Comparison of ENCODE assay signal across 9 cellular contexts in genomic region chr19:802888-803561, GRCh38. TPM values are rescaled to one million over a fixed set of nuclear protein-coding genes. Genes with fewer than 3 reads are reported as not detected.
DNase-seq lines count a peak whose midpoint lies in the region; ATAC-seq, FAIRE-seq and TF ChIP-seq lines count a peak whose summit lies in the region.
"Had no signal": no experiment of that assay in that cellular context is flagged by ENCODE, and none has a peak within 500 bp of the region (broad histone marks: within the 10 kb centered on the region; RNA-seq: fewer than 3 reads in every experiment).

No MANE protein-coding gene starts in this region.

- H3K36me3 ChIP-seq in GM23338 (ENCODE audit: insufficient read depth) = peaks cover 32% of the 10 kb centered on the region
- peaks cover 27% of the 10 kb centered on the region for H3K36me3 ChIP-seq in mammary epithelial cell (ENCODE audit: insufficient read depth, low read length)

- no peak for DNase-seq in A549 (ENCODE audit: low read depth in 1 of 2, low spot score in 1 of 2)
- peak; percentile 12 for DNase-seq in GM23338 (ENCODE audit: low spot score)
- DNase-seq in mammary epithelial cell = no peak
- DNase-seq in NCI-H2171 (lab: John Stamatoyannopoulos, UW) = no peak
- DNase-seq in NCI-H2107 (lab: John Stamatoyannopoulos, UW) = no peak
- no peak for DNase-seq in H54 (ENCODE audit: insufficient read length, low spot score)
- DNase-seq in effector CD8-positive, alpha-beta T cell (lab: John Stamatoyannopoulos, UW) = no peak
- DNase-seq: activated B cell treated with CpG ODN at 0.5 μM for 24 hours had no signal

- in situ Hi-C loops in mammary epithelial cell (cut with MboI; ENCODE audit: low sequenced_read_pairs in 2 of 2) = no loop called here

- no peaks in the 10 kb centered on the region for H3K9me2 ChIP-seq in GM23338 (ENCODE audit: insufficient read depth)

- no peak overlapping the region for H3K27ac ChIP-seq in A549
- peak overlapping the region; percentile 76; the same call in 1 of the 2 replicates for H3K27ac ChIP-seq in GM23338 (ENCODE audit: low read depth)
- H3K27ac ChIP-seq in mammary epithelial cell (ENCODE audit: insufficient read depth, low read depth, low read length) = no peak overlapping the region

- TF ChIP-seq POLR2A in A549 (IDR thresholded peaks at IDR 0.05; ENCODE audit: low read length) (no peak), H54 (IDR thresholded peaks at IDR 0.05; ENCODE audit: low read depth, low read length) (no peak)

- H3K9me3 Mint-ChIP-seq in GM23338 (no peaks in the 10 kb centered on the region), nephron (no peaks in the 10 kb centered on the region)
- H3K9me3 Mint-ChIP-seq: activated B cell treated with CpG ODN at 0.5 μM for 24 hours had no signal

- H3F3A ChIP-seq in GM23338 (replicated peaks; ENCODE audit: low read depth) = peaks cover 52% of the 10 kb centered on the region

- H3K4me1 ChIP-seq in A549 (peaks cover 42% of the 10 kb centered on the region), GM23338 (ENCODE audit: insufficient read depth) (peaks cover 30% of the 10 kb centered on the region), mammary epithelial cell (ENCODE audit: insufficient read depth, low read length) (peaks cover 34% of the 10 kb centered on the region)

- peak overlapping the region; percentile 37; the same call in 1 of the 2 replicates for H3K27ac Mint-ChIP-seq in GM23338
- peak overlapping the region; percentile 86 to 91 (median 88) for H3K27ac Mint-ChIP-seq in nephron
- H3K27ac Mint-ChIP-seq: activated B cell treated with CpG ODN at 0.5 μM for 24 hours had no signal

- CTCF ChIA-PET in A549 (lab: Yijun Ruan, JAX) = interaction anchor here (1.7 kb wide), 1 partner anchor 30 kb away, joined by 3 read pairs; no protein-coding TSS in a partner anchor
- CTCF ChIA-PET in mammary epithelial cell (lab: Charles Lee; ENCODE audit: low non-redundant PET) = no interaction called here

- no peak overlapping the region for H2AFZ ChIP-seq in GM23338
- H2AFZ ChIP-seq in mammary epithelial cell (ENCODE audit: low read depth, low read length) = no peak overlapping the region

- POLR2A ChIA-PET in A549 (lab: Yijun Ruan, JAX) = interaction anchor here (1.3 kb wide), 1 partner anchor 51 kb away, joined by 4 read pairs; no protein-coding TSS in a partner anchor

- BruUV-seq in mammary epithelial cell (replicated peaks; lab: Mats Ljungman, UMichigan) = no TSS peak

- TF ChIP-seq EP300 in A549 (IDR thresholded peaks at IDR 0.05) = no peak

- no peak for TF ChIP-seq RAD21 in A549 (conservative IDR thresholded peaks at IDR 0.05 in 1 of 2, IDR thresholded peaks at IDR 0.05 in 1 of 2)

- H3K27me3 ChIP-seq in GM23338 (ENCODE audit: insufficient read depth) (no peaks in the 10 kb centered on the region), mammary epithelial cell (ENCODE audit: insufficient read depth, low read length) (no peaks in the 10 kb centered on the region)

- H3K4me1 Mint-ChIP-seq in GM23338 (peaks cover 40% of the 10 kb centered on the region), nephron (peaks cover 54% of the 10 kb centered on the region)

- 93% methylated on average over 27 of the region's 33 CpGs for WGBS in A549 (ENCODE audit: missing lambda C conversion rate)
- WGBS in mammary epithelial cell (ENCODE audit: low coverage, missing lambda C conversion rate) = 78% methylated on average over 30 of the region's 33 CpGs

- FAIRE-seq in A549 (lab: Jason Lieb, UNC) (no peak), H54 (lab: Jason Lieb, UNC) (no peak)

- H3K79me2 ChIP-seq in GM23338 (replicated peaks; ENCODE audit: insufficient read depth) = peaks cover 98% of the 10 kb centered on the region
- H3K79me2 ChIP-seq in mammary epithelial cell (ENCODE audit: insufficient read depth, low read length) = peaks cover 100% of the 10 kb centered on the region

- H3K27me3 Mint-ChIP-seq in GM23338 (ENCODE audit: insufficient read depth, low read depth, poor library complexity) (peaks cover 38% of the 10 kb centered on the region), nephron (ENCODE audit: low read depth) (no peaks in the 10 kb centered on the region)
- H3K27me3 Mint-ChIP-seq: activated B cell treated with CpG ODN at 0.5 μM for 24 hours had no signal

- H3K4me2 ChIP-seq in A549 (peak overlapping the region; percentile 86; the same call in 2 of the 3 replicates), GM23338 (peak overlapping the region; percentile 55), mammary epithelial cell (ENCODE audit: insufficient read depth, low read depth, low read length) (peak overlapping the region; percentile 87)

- no peak for ATAC-seq in A549
- no peak for ATAC-seq in GM23338

- H3K36me3 Mint-ChIP-seq in GM23338 (ENCODE audit: low read depth) (peaks cover 86% of the 10 kb centered on the region), nephron (ENCODE audit: low read depth) (peaks cover 51% of the 10 kb centered on the region)

- no peak overlapping the region for H3K4me3 ChIP-seq in A549
- no peak overlapping the region; the same call in 1 of the 2 replicates for H3K4me3 ChIP-seq in GM23338
- H3K4me3 ChIP-seq in mammary epithelial cell (replicated peaks in 1 of 3; ENCODE audit: insufficient read depth in 1 of 3, low read depth in 2 of 3, low read length in 3 of 3) = no peak overlapping the region

- H4K20me1 ChIP-seq in GM23338 (replicated peaks; ENCODE audit: insufficient read depth) = peaks cover 74% of the 10 kb centered on the region
- H4K20me1 ChIP-seq in mammary epithelial cell (ENCODE audit: insufficient read depth, low read length) = peaks cover 68% of the 10 kb centered on the region

- no peak overlapping the region for H3K9ac ChIP-seq in mammary epithelial cell (ENCODE audit: insufficient read depth, low read length)

- intact Hi-C loops in mammary epithelial cell (cut with micrococcal nuclease) = no loop called here

- peak overlapping the region; percentile 49 for H3K4me3 Mint-ChIP-seq in GM23338
- H3K4me3 Mint-ChIP-seq in nephron = peak overlapping the region; percentile 72 to 82 (median 78)
- H3K4me3 Mint-ChIP-seq: activated B cell treated with CpG ODN at 0.5 μM for 24 hours had no signal

- no peaks in the 10 kb centered on the region for H3K9me3 ChIP-seq in A549
- no peaks in the 10 kb centered on the region for H3K9me3 ChIP-seq in mammary epithelial cell (replicated peaks; ENCODE audit: insufficient read depth, low read length)

- dilution Hi-C loops in mammary epithelial cell (cut with HindIII; ENCODE audit: low sequenced_read_pairs) = no loop called here

- TF ChIP-seq CTCF in A549 (IDR thresholded peaks at IDR 0.05) = no peak
- TF ChIP-seq CTCF in GM23338 (conservative IDR thresholded peaks at IDR 0.05; ENCODE audit: low read depth in 2 of 2) = no peak
- TF ChIP-seq CTCF in mammary epithelial cell (conservative IDR thresholded peaks at IDR 0.05 in 1 of 2, IDR thresholded peaks at IDR 0.05 in 1 of 2; ENCODE audit: extremely low read depth in 1 of 2, insufficient read depth in 1 of 2, low read depth in 1 of 2, low read length in 2 of 2) = no peak
- no peak for TF ChIP-seq CTCF in nephron (IDR thresholded peaks at IDR 0.05; ENCODE audit: unreplicated experiment in 3 of 3)

RNA-seq across cellular contexts. Expression of gene PTBP1, which starts 5.8 kb away (rescaled TPM):
- 144 and 207 TPM in 2 replicates for polyA plus RNA-seq in A549 (2011; rRNA removed)
- 326 and 379 TPM in 2 replicates for polyA plus RNA-seq in A549 (2012; cell fraction: cytosol; rRNA removed)
- polyA plus RNA-seq in A549 (2012; cell fraction: nucleus; rRNA removed) = 472 and 807 TPM in 2 replicates
- polyA plus RNA-seq in A549 (2017; fragmentation: RNase III; extraction: RNeasy Plus Mini Kit Qiagen cat#74134 plus additional on column Dnase treatment) = 264 to 299 TPM (median 285 TPM) in 3 replicates
- 224 and 254 TPM in 2 replicates for polyA minus RNA-seq in A549 (2011; rRNA and poly(A)+ RNA removed)
- total RNA-seq in GM23338 (2014; rRNA removed; shearing (Covaris generic)) = 539 and 552 TPM in 2 replicates
- 632 and 705 TPM in 2 replicates for polyA plus RNA-seq in GM23338 (2016; fragmentation: Nextera tagmentation; extraction: Ambion mirVana)
- total RNA-seq in mammary epithelial cell = 100 to 1,000 TPM in 1 of 2 donors, 10 to 100 TPM in 1; 88.9 to 383 TPM
- 214 TPM for polyA plus RNA-seq in mammary epithelial cell
- 178 TPM for polyA minus RNA-seq in mammary epithelial cell

RNA-seq across cellular contexts. Expression of gene PLPPR3, which starts 18.7 kb away (rescaled TPM):
- polyA plus RNA-seq in A549 (2011; rRNA removed) (2.6 and 3.2 TPM in 2 replicates), A549 (2017; fragmentation: RNase III; extraction: RNeasy Plus Mini Kit Qiagen cat#74134 plus additional on column Dnase treatment) (3.5 to 4.2 TPM (median 3.7 TPM) in 3 replicates), GM23338 (2016; fragmentation: Nextera tagmentation; extraction: Ambion mirVana) (13.6 and 14.8 TPM in 2 replicates), mammary epithelial cell (not detected)
- polyA plus RNA-seq in A549 (2012; cell fraction: cytosol; rRNA removed) = 4.1 and 7.6 TPM in 2 replicates
- polyA plus RNA-seq in A549 (2012; cell fraction: nucleus; rRNA removed) = 9.8 and 12.3 TPM in 2 replicates
- 4.2 and 6.4 TPM in 2 replicates for polyA minus RNA-seq in A549 (2011; rRNA and poly(A)+ RNA removed)
- total RNA-seq in GM23338 (2014; rRNA removed; shearing (Covaris generic)) = 74.7 and 81.1 TPM in 2 replicates
- under 1 TPM in 1 of 2 donors, not detected in 1; under 0.01 TPM for total RNA-seq in mammary epithelial cell
- not detected for polyA minus RNA-seq in mammary epithelial cell
- total RNA-seq: activated B cell treated with CpG ODN at 0.5 μM for 24 hours had no signal

RNA-seq across cellular contexts. Expression of gene AZU1, which starts 24.6 kb away (rescaled TPM):
- polyA plus RNA-seq in A549 (2011; rRNA removed) = 0.15 and 0.31 TPM in 2 replicates
- 0.16 and 0.26 TPM in 2 replicates for polyA plus RNA-seq in A549 (2012; cell fraction: cytosol; rRNA removed)
- 4.7 and 5.9 TPM in 2 replicates for polyA plus RNA-seq in A549 (2012; cell fraction: nucleus; rRNA removed)
- polyA plus RNA-seq in A549 (2017; fragmentation: RNase III; extraction: RNeasy Plus Mini Kit Qiagen cat#74134 plus additional on column Dnase treatment) = 0.26 to 0.55 TPM (median 0.32 TPM) in 3 replicates
- not detected in 2 replicates for polyA minus RNA-seq in A549 (2011; rRNA and poly(A)+ RNA removed)
- 0.50 and 1.4 TPM in 2 replicates for total RNA-seq in GM23338 (2014; rRNA removed; shearing (Covaris generic))
- polyA plus RNA-seq in GM23338 (2016; fragmentation: Nextera tagmentation; extraction: Ambion mirVana) = 0.30 and 0.78 TPM in 2 replicates
- not detected for total RNA-seq in mammary epithelial cell
- not detected for polyA plus RNA-seq in mammary epithelial cell
- not detected for polyA minus RNA-seq in mammary epithelial cell

RNA-seq across cellular contexts. Expression of gene PRTN3, which starts 37.8 kb away (rescaled TPM):
- polyA plus RNA-seq in A549 (2011; rRNA removed) = 0.21 and 0.36 TPM in 2 replicates
- polyA plus RNA-seq in A549 (2012; cell fraction: cytosol; rRNA removed) = 0.53 and 0.69 TPM in 2 replicates
- polyA plus RNA-seq in A549 (2012; cell fraction: nucleus; rRNA removed) = 0.34 and 0.65 TPM in 2 replicates
- 0.18 to 0.39 TPM (median 0.24 TPM) in 3 replicates for polyA plus RNA-seq in A549 (2017; fragmentation: RNase III; extraction: RNeasy Plus Mini Kit Qiagen cat#74134 plus additional on column Dnase treatment)
- 0.44 TPM in 1 of 2 replicates, not detected in the other for polyA minus RNA-seq in A549 (2011; rRNA and poly(A)+ RNA removed)
- 0.21 and 2.4 TPM in 2 replicates for total RNA-seq in GM23338 (2014; rRNA removed; shearing (Covaris generic))
- polyA plus RNA-seq in GM23338 (2016; fragmentation: Nextera tagmentation; extraction: Ambion mirVana) = 0.68 and 0.87 TPM in 2 replicates
- not detected for total RNA-seq in mammary epithelial cell
- polyA plus RNA-seq in mammary epithelial cell = not detected
- not detected for polyA minus RNA-seq in mammary epithelial cell
- total RNA-seq: activated B cell treated with CpG ODN at 0.5 μM for 24 hours had no signal

RNA-seq across cellular contexts. Expression of gene ELANE, which starts 49.1 kb away (rescaled TPM):
- 0.15 and 0.35 TPM in 2 replicates for polyA plus RNA-seq in A549 (2011; rRNA removed)
- polyA plus RNA-seq in A549 (2012; cell fraction: cytosol; rRNA removed) = 0.15 and 0.22 TPM in 2 replicates
- 0.42 and 0.48 TPM in 2 replicates for polyA plus RNA-seq in A549 (2012; cell fraction: nucleus; rRNA removed)
- polyA plus RNA-seq in A549 (2017; fragmentation: RNase III; extraction: RNeasy Plus Mini Kit Qiagen cat#74134 plus additional on column Dnase treatment) = 0.14 to 0.15 TPM (median 0.15 TPM) in 3 replicates
- not detected in 2 replicates for polyA minus RNA-seq in A549 (2011; rRNA and poly(A)+ RNA removed)
- total RNA-seq in GM23338 (2014; rRNA removed; shearing (Covaris generic)) = not detected in 2 replicates
- not detected in 2 replicates for polyA plus RNA-seq in GM23338 (2016; fragmentation: Nextera tagmentation; extraction: Ambion mirVana)
- total RNA-seq in mammary epithelial cell = not detected
- polyA plus RNA-seq in mammary epithelial cell = not detected
- not detected for polyA minus RNA-seq in mammary epithelial cell
- total RNA-seq: activated B cell treated with CpG ODN at 0.5 μM for 24 hours had no signal
